In the genomic region with DNA sequence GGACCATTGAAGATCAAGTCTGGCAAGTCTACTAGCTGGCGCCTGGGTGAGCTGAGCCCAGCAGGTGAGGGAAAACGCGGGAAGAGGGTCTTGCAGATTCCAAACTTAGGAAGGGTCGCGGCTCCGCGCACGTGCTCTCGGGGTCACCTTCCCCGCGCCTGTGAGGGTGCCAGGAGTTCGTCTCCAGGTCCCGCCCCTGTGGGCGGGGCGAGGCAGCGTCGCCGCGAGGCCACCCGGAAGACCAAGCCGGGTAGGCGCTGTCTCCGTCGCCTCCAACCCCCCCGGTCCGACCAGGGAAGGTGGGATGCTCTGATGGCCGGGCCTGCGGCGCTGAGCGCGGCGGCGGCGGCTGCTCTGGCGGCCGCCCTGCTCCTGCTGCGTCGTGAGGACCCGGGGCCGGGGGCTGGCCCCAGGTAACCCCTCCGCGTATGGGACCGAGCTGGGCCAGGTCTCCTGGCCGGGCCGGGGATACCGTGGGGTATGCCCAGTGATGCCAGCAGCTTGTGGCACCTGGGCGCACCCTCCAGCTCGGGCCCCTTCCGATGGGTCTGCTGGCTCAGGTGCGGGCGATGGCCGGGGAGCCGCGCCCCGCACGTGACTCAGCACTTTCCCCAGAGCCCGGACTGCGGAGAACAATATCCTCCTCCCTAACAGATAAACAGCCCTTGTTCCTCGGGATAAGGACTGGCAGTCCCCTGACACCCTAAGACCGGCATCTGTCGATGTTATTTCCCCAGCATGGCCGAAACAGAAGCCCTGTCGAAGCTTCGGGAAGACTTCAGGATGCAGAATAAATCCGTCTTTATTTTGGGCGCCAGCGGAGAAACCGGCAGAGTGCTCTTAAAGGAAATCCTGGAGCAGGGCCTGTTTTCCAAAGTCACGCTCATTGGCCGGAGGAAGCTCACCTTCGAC, we compare ENCODE assay signal across 8 cellular contexts. TPM values are rescaled to one million over a fixed set of nuclear protein-coding genes. Genes with fewer than 3 reads are reported as not detected.
A peak's percentile ranks its signal among the peaks of the same experiment; 100 is the strongest.
DNase-seq lines count a peak whose midpoint lies in the region; ATAC-seq and TF ChIP-seq lines count a peak whose summit lies in the region.

Gene HTATIP2 (plus strand): TSS at position 215 of the 912 bp plus-strand sequence. CDS start 524 bp downstream, at position 739.

- no peaks in the 10 kb centered on the region for H3K27me3 ChIP-seq in mononuclear cell (ENCODE audit: insufficient read depth, low read length)

- H3K4me3 ChIP-seq in epithelial cell of esophagus (ENCODE audit: low read length): peak within 1 kb of the TSS; percentile 57
- peak within 1 kb of the TSS; percentile 83 for H3K4me3 ChIP-seq in mononuclear cell (ENCODE audit: low read length)

- no peak for TF ChIP-seq CTCF in epithelial cell of esophagus (IDR thresholded peaks at IDR 0.05; ENCODE audit: insufficient read depth, low read depth, low read length, missing control alignments)

- ATAC-seq in HG02938 (IDR thresholded peaks at IDR 0.05; ENCODE audit: unreplicated experiment): peak; percentile 86

- peaks cover 54% of the 10 kb centered on the region for H3K4me1 ChIP-seq in mononuclear cell (ENCODE audit: insufficient read depth, low read length)

- no peaks in the 10 kb centered on the region for H3K9me3 ChIP-seq in mononuclear cell (ENCODE audit: low read depth, low read length)

- DNase-seq in NCI-H1417 (lab: John Stamatoyannopoulos, UW) (peak; percentile 75 to 88 (median 87)), NCI-H1417 treated with DMSO at 0.1 percent for 48 hours (lab: John Stamatoyannopoulos, UW) (no peak), NCI-H345 treated with DMSO at 0.1 percent for 48 hours (lab: John Stamatoyannopoulos, UW; ENCODE audit: unreplicated experiment) (peak; percentile 39), epithelial cell of esophagus (ENCODE audit: low read depth) (peak; percentile 66)
- DNase-seq in activated CD8-positive, alpha-beta memory T cell treated with anti-CD3 and anti-CD28 coated beads, Interleukin-2, amount 50 U/mL, for 48 hours: peak; percentile 85
- DNase-seq in stimulated activated CD8-positive, alpha-beta memory T cell treated with anti-CD3 and anti-CD28 coated beads, Interleukin-2, amount 100 ng/mL, for 48 hours (ENCODE audit: low read depth in 2 of 2): peak; percentile 55 to 65

RNA-seq across cellular contexts. Expression of gene HTATIP2, which starts in this region (rescaled TPM):
- total RNA-seq in mononuclear cell: 20.3 TPM
